ENCODE assay signal across 8 cellular contexts in the genomic region with DNA sequence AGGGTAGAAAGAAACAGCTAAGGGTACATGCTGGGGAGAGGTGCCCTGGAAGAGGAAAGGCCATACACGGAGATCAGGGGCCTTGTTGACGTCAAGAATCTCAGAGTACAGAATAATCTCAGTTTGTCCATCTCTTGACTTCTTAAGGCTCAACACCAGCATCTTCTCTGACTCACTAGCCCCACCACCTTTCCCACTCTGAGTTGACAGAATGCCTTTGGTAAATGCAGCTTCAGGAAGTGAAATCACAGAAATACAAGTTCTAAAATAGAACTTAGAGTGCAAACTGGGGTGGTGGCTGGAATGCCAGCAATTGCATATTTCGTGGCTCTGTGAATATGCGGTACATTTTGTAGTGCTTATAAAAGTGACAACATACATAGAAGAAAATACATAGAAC. TPM values are rescaled to one million over a fixed set of nuclear protein-coding genes. Genes with fewer than 3 reads are reported as not detected.
A peak's percentile ranks its signal among the peaks of the same experiment; 100 is the strongest.
DNase-seq lines count a peak whose midpoint lies in the region; ATAC-seq and TF ChIP-seq lines count a peak whose summit lies in the region.

No MANE protein-coding gene starts in this region.

- no peak overlapping the region for H3K23ac ChIP-seq in H9 (ENCODE audit: insufficient read length, low read depth, low read length)

- H3K4ac ChIP-seq in H9 (ENCODE audit: low read depth, low read length): no peak overlapping the region

- no peak overlapping the region for H3K27ac ChIP-seq in H9 (ENCODE audit: insufficient read length, low read depth, low read length)

- no peak overlapping the region for H3K4me3 ChIP-seq in AG10803 (ENCODE audit: low read length)

- no peak overlapping the region for H4K5ac ChIP-seq in H9 (ENCODE audit: insufficient read length, low read depth, low read length)

- H2BK15ac ChIP-seq in H9 (ENCODE audit: low read depth, low read length): no peak overlapping the region

- H3K56ac ChIP-seq in H9 (ENCODE audit: insufficient read length, low read depth, low read length): no peak overlapping the region

- H3K4me1 Mint-ChIP-seq in H9 (peaks cover 19 to 26% of the 10 kb centered on the region in 2 experiments), memory B cell (peaks cover 34% of the 10 kb centered on the region)
- H3K4me1 Mint-ChIP-seq in activated T-cell treated with anti-CD3 and anti-CD28 coated beads, Interleukin-2, amount 50 U/mL, for 72 hours (ENCODE audit: low read depth): peaks cover 51% of the 10 kb centered on the region

- DNase-seq in AG10803 (ENCODE audit: low read depth) (peak; percentile 25), H9 (no peak), memory B cell (ENCODE audit: low spot score in 2 of 2) (no peak), AG20443 (ENCODE audit: low spot score) (no peak), GOT3 (lab: John Stamatoyannopoulos, UW) (no peak), COLO668 (lab: John Stamatoyannopoulos, UW; ENCODE audit: unreplicated experiment) (no peak)
- DNase-seq in activated T-cell treated with anti-CD3 and anti-CD28 coated beads, Interleukin-2, amount 50 U/mL, for 72 hours: peak; percentile 30 to 31

- H2AK5ac ChIP-seq in H9 (ENCODE audit: insufficient read length, low read length): no peak overlapping the region

- peaks cover 6% of the 10 kb centered on the region; the same call in 1 of the 2 replicates for H3K27me3 Mint-ChIP-seq in H9 (ENCODE audit: low read depth)
- H3K27me3 Mint-ChIP-seq in activated T-cell treated with anti-CD3 and anti-CD28 coated beads, Interleukin-2, amount 50 U/mL, for 72 hours (ENCODE audit: low read depth): peaks cover 5% of the 10 kb centered on the region
- H3K27me3 Mint-ChIP-seq in memory B cell: peaks cover 2% of the 10 kb centered on the region

- H4K8ac ChIP-seq in H9 (replicated peaks; ENCODE audit: insufficient read length, low read depth, low read length): no peak overlapping the region

- H3K27me3 ChIP-seq in H9 (ENCODE audit: insufficient read depth, low read length): no peaks in the 10 kb centered on the region

- H3K9me3 Mint-ChIP-seq in H9 (no peaks in the 10 kb centered on the region; a peak in 1 of 5 replicates), memory B cell (no peaks in the 10 kb centered on the region)
- H3K9me3 Mint-ChIP-seq in activated T-cell treated with anti-CD3 and anti-CD28 coated beads, Interleukin-2, amount 50 U/mL, for 72 hours: no peaks in the 10 kb centered on the region

- no peak overlapping the region for H2BK120ac ChIP-seq in H9 (ENCODE audit: low read depth, low read length, poor library complexity, severe bottlenecking)

- H3T11ph ChIP-seq in H9 (ENCODE audit: low read length): no peak overlapping the region

- no peak overlapping the region for H2BK5ac ChIP-seq in H9 (ENCODE audit: insufficient read length, low read length)

- no peak overlapping the region for H3K18ac ChIP-seq in H9 (ENCODE audit: insufficient read length, low read depth, low read length)

- no peaks in the 10 kb centered on the region for H4K20me1 ChIP-seq in H9 (ENCODE audit: control insufficient read depth, insufficient read depth, insufficient read length)

- H3K14ac ChIP-seq in H9 (ENCODE audit: insufficient read depth, low read length): no peak overlapping the region

- H2BK20ac ChIP-seq in H9 (ENCODE audit: low read depth, low read length, poor library complexity, severe bottlenecking): no peak overlapping the region

- no CpG with 5 or more reads among the region's 4 CpGs for WGBS in H9 (ENCODE audit: extremely low coverage, insufficient read length, low lambda C conversion rate)

- no peak overlapping the region for H4K91ac ChIP-seq in H9 (ENCODE audit: insufficient read length, low read depth, low read length)

- TF ChIP-seq CTCF in AG10803 (conservative IDR thresholded peaks at IDR 0.05; ENCODE audit: low read length) (no peak), H9 (conservative IDR thresholded peaks at IDR 0.05) (no peak)

- peaks cover 30% of the 10 kb centered on the region for H3K79me2 ChIP-seq in H9 (ENCODE audit: insufficient read depth, low read length)

- H3K4me3 Mint-ChIP-seq in H9: peak overlapping the region; percentile 98 to 99; a peak in 3 of 5 replicates
- peak overlapping the region; percentile 95 for H3K4me3 Mint-ChIP-seq in activated T-cell treated with anti-CD3 and anti-CD28 coated beads, Interleukin-2, amount 50 U/mL, for 72 hours
- H3K4me3 Mint-ChIP-seq in memory B cell: peak overlapping the region; percentile 39

- H3K4me1 ChIP-seq in H9 (ENCODE audit: insufficient read depth, low read length): no peaks in the 10 kb centered on the region

- peaks cover 5% of the 10 kb centered on the region for H3K23me2 ChIP-seq in H9 (ENCODE audit: insufficient read length, low read depth, low read length, poor library complexity, severe bottlenecking)

- peak overlapping the region; percentile 4 for H3K4me2 ChIP-seq in H9 (ENCODE audit: insufficient read depth, insufficient read length, low read length)

- H2BK12ac ChIP-seq in H9 (ENCODE audit: insufficient read length, low read depth, low read length): no peak overlapping the region

- peaks cover 11% of the 10 kb centered on the region for H3K79me1 ChIP-seq in H9 (ENCODE audit: insufficient read depth, low read depth, low read length, poor library complexity, severe bottlenecking)

- ATAC-seq in activated T-cell treated with anti-CD3 and anti-CD28 coated beads, Interleukin-2, amount 50 U/mL, for 72 hours (replicated peaks in 1 of 2): peak in 1 of 2 donors; percentile 10
- ATAC-seq in memory B cell (ENCODE audit: low read depth) (no peak), HG03432 (IDR thresholded peaks at IDR 0.05; ENCODE audit: unreplicated experiment) (no peak)

- no peak overlapping the region for H2AFZ ChIP-seq in H9 (ENCODE audit: low read length)

- H3K9ac ChIP-seq in H9 (ENCODE audit: extremely low read depth, insufficient read length, low read length): no peak overlapping the region

- peaks cover 0 to 3% (median 0%) of the 10 kb centered on the region in 3 experiments; a peak in 3 of 7 replicates for H3K36me3 Mint-ChIP-seq in H9 (ENCODE audit: insufficient read depth in 1 of 3, low read depth in 3 of 3)
- peaks cover 2 to 5% of the 10 kb centered on the region in 2 donors for H3K36me3 Mint-ChIP-seq in activated T-cell treated with anti-CD3 and anti-CD28 coated beads, Interleukin-2, amount 50 U/mL, for 72 hours (ENCODE audit: insufficient read depth in 2 of 2)
- H3K36me3 Mint-ChIP-seq in memory B cell: peaks cover 13% of the 10 kb centered on the region

- H3K27ac Mint-ChIP-seq in H9 (no peak overlapping the region), memory B cell (no peak overlapping the region)
- H3K27ac Mint-ChIP-seq in activated T-cell treated with anti-CD3 and anti-CD28 coated beads, Interleukin-2, amount 50 U/mL, for 72 hours: peak overlapping the region; percentile 43

- no peaks in the 10 kb centered on the region for H3K9me3 ChIP-seq in H9 (ENCODE audit: control insufficient read depth, low read depth, low read length)

RNA-seq across cellular contexts. Expression of gene COG2, which starts 1.6 kb away (rescaled TPM):
- 35.7 and 42.2 TPM in 2 replicates for total RNA-seq in H9 (2021)
- 10 to 100 TPM; 32.6 to 34.0 TPM for total RNA-seq in activated T-cell treated with anti-CD3 and anti-CD28 coated beads, Interleukin-2, amount 50 U/mL, for 72 hours

Comparison
In these comparisons a context has a peak if more than half of its experiments do, and no peak if none do; other contexts are left out.
1. DNase-seq: peak in AG10803 (single experiment) and activated T-cell treated with anti-CD3 and anti-CD28 coated beads, Interleukin-2, amount 50 U/mL, for 72 hours (2 of 2); none in H9 (single experiment), memory B cell (0 of 2), AG20443 (single experiment), GOT3 (single experiment) and COLO668 (single experiment).
2. H3K4me3 Mint-ChIP-seq: peak in every context shown above with its lines; median percentile 98 in H9; 95 in activated T-cell treated with anti-CD3 and anti-CD28 coated beads, Interleukin-2, amount 50 U/mL, for 72 hours; 39 in memory B cell.